In the genomic region with DNA sequence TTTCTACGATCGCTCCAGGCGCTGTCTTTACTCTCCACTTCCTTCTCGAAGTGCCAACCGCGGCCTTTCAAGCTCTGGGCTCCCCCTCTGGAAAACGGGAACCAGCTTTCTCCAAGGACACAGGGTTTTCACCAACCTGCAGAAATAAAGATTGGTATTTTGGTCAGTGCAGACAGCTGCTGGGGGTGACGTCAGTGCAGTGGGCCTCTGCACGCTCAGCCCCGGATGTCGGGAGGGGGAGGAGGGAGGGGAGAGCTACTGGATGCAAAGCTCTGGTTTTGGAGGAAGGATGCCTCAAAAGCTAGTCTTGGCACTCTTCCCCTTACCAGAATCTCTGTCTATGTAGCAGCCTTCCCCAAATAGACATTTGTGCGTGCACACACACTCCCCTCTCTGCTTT, we compare ENCODE assay signal across 1 cellular context.
TF ChIP-seq lines count a peak whose summit lies in the region.

No MANE protein-coding gene starts in this region.

TF ChIP-seq in WTC11, 78 proteins besides CTCF, POLR2A, EP300 and RAD21 (continued from another document):
- TF ChIP-seq, protein P1, sequence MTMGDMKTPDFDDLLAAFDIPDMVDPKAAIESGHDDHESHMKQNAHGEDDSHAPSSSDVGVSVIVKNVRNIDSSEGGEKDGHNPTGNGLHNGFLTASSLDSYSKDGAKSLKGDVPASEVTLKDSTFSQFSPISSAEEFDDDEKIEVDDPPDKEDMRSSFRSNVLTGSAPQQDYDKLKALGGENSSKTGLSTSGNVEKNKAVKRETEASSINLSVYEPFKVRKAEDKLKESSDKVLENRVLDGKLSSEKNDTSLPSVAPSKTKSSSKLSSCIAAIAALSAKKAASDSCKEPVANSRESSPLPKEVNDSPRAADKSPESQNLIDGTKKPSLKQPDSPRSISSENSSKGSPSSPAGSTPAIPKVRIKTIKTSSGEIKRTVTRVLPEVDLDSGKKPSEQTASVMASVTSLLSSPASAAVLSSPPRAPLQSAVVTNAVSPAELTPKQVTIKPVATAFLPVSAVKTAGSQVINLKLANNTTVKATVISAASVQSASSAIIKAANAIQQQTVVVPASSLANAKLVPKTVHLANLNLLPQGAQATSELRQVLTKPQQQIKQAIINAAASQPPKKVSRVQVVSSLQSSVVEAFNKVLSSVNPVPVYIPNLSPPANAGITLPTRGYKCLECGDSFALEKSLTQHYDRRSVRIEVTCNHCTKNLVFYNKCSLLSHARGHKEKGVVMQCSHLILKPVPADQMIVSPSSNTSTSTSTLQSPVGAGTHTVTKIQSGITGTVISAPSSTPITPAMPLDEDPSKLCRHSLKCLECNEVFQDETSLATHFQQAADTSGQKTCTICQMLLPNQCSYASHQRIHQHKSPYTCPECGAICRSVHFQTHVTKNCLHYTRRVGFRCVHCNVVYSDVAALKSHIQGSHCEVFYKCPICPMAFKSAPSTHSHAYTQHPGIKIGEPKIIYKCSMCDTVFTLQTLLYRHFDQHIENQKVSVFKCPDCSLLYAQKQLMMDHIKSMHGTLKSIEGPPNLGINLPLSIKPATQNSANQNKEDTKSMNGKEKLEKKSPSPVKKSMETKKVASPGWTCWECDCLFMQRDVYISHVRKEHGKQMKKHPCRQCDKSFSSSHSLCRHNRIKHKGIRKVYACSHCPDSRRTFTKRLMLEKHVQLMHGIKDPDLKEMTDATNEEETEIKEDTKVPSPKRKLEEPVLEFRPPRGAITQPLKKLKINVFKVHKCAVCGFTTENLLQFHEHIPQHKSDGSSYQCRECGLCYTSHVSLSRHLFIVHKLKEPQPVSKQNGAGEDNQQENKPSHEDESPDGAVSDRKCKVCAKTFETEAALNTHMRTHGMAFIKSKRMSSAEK (CRISPR knock-in tag; IDR thresholded peaks at IDR 0.05; ENCODE audit: borderline replicate concordance): no peak
- TF ChIP-seq, protein P2, sequence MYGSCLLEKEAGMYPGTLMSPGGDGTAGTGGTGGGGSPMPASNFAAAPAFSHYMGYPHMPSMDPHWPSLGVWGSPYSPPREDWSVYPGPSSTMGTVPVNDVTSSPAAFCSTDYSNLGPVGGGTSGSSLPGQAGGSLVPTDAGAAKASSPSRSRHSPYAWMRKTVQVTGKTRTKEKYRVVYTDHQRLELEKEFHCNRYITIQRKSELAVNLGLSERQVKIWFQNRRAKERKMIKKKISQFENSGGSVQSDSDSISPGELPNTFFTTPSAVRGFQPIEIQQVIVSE (CRISPR knock-in tag; IDR thresholded peaks at IDR 0.05; ENCODE audit: borderline replicate concordance): no peak
TF ChIP-seq in WTC11: peak in this region for 0.
